Comparison of ENCODE assay signal across 15 cellular contexts in the genomic region with DNA sequence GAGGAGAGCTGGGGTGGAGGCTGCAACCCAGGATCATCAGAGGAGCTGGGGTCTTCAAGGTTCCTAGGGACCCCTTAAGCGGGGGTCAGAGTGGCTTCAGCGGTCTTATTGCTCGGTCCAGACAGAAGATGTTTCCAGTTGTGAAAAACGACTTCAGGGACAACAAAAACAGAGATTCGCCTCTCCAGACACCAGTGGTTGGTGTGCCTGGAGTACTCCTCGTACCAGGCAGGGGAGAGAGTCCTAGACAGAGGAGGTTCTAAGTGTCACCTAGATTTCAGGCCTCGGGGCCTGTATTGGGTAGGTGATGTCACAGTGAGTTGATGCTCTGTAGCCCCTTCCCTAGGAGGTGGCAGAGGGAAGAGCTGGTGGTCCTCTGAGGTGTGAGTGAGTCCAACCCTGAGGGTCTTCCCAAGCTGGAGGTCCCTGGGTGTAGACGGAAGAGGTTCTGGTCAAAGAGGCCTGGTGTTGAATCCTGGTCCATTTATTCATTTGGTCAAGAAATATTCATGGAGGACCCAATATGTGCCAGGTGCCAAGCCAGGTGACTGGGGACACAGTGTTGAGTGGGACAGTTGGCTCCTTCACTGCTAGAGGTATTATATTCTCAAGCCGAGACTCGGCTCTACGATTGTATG. TPM values are rescaled to one million over a fixed set of nuclear protein-coding genes. Genes with fewer than 3 reads are reported as not detected.
"Had no signal": no experiment of that assay in that cellular context is flagged by ENCODE, and none has a peak within 500 bp of the region (broad histone marks: within the 10 kb centered on the region; RNA-seq: fewer than 3 reads in every experiment).

No MANE protein-coding gene starts in this region.

- H3K36me3 Mint-ChIP-seq: activated naive CD4-positive, alpha-beta T cell treated with anti-CD3 and anti-CD28 coated beads, Interleukin-2, amount 50 U/mL, for 72 hours; immature natural killer cell; mesothelial cell of epicardium had no signal

- H3K36me3 ChIP-seq: lower lobe of right lung, right lobe of liver, transverse colon had no signal

- DNase-seq: activated gamma-delta T cell, lower lobe of right lung had no signal

- H3K4me1 Mint-ChIP-seq: mesothelial cell of epicardium, neural crest cell had no signal

- H3K9me3 Mint-ChIP-seq: activated naive CD4-positive, alpha-beta T cell treated with anti-CD3 and anti-CD28 coated beads, Interleukin-2, amount 50 U/mL, for 72 hours; activated T-cell treated with anti-CD3 and anti-CD28 coated beads, Interleukin-2, amount 50 U/mL, for 72 hours; immature natural killer cell; mesothelial cell of epicardium; neural crest cell had no signal

- H3K4me3 Mint-ChIP-seq: activated T-cell treated with anti-CD3 and anti-CD28 coated beads, Interleukin-2, amount 50 U/mL, for 72 hours; immature natural killer cell; mesothelial cell of epicardium; neural crest cell had no signal

- H3K27ac ChIP-seq: body of pancreas, coronary artery, foreskin keratinocyte, lower lobe of right lung, right lobe of liver, transverse colon had no signal

- H3K4me1 ChIP-seq: body of pancreas, foreskin keratinocyte, lower lobe of right lung, right lobe of liver, transverse colon had no signal

- H3K4me2 ChIP-seq: smooth muscle cell had no signal

- H3K27me3 ChIP-seq: body of pancreas, foreskin keratinocyte, right lobe of liver, transverse colon had no signal

- H3K27ac Mint-ChIP-seq: activated naive CD4-positive, alpha-beta T cell treated with anti-CD3 and anti-CD28 coated beads, Interleukin-2, amount 50 U/mL, for 72 hours; activated T-cell treated with anti-CD3 and anti-CD28 coated beads, Interleukin-2, amount 50 U/mL, for 72 hours; mesothelial cell of epicardium had no signal

- H3K9me3 ChIP-seq: body of pancreas, lower lobe of right lung, right lobe of liver, transverse colon had no signal

- H3K4me3 ChIP-seq: body of pancreas, coronary artery, lower lobe of right lung, right lobe of liver, smooth muscle cell, transverse colon had no signal

RNA-seq across cellular contexts. Expression of a gene that starts 4.4 kb away (rescaled TPM):
- total RNA-seq: activated naive CD4-positive, alpha-beta T cell treated with anti-CD3 and anti-CD28 coated beads, Interleukin-2, amount 50 U/mL, for 72 hours; activated T-cell treated with anti-CD3 and anti-CD28 coated beads, Interleukin-2, amount 50 U/mL, for 72 hours; foreskin keratinocyte; mesothelial cell of epicardium; neural crest cell; osteocyte; pulmonary artery endothelial cell; smooth muscle cell had no signal
